ENCODE assay signal across 11 cellular contexts in the genomic region with DNA sequence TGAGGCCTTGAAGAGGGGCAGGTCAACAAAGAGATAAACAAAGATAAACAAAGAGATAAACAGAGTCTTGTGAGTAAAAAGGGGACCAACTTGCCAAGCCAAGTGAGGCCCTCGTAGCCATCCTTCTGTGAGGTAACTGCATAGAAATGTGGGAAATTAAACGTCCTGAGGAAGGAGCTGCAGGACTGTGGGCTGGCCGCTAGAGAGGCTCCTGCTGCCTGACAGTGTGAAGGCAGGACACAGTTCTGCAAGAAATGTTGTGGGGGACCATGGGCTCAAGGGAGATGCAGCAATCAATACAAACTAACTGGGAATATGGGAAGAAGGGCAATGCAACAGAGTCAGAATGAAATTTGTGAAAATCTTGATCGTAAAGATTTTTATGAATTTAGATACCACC.
A peak's percentile ranks its signal among the peaks of the same experiment; 100 is the strongest.
DNase-seq lines count a peak whose midpoint lies in the region; ATAC-seq, FAIRE-seq and TF ChIP-seq lines count a peak whose summit lies in the region.
"Had no signal": no experiment of that assay in that cellular context is flagged by ENCODE, and none has a peak within 500 bp of the region (broad histone marks: within the 10 kb centered on the region; RNA-seq: fewer than 3 reads in every experiment).

No MANE protein-coding gene starts in this region.

- H3K9me3 ChIP-seq in kidney (ENCODE audit: control insufficient read depth in 1 of 2, low read length in 2 of 2) = peaks cover 0 to 2% of the 10 kb centered on the region in 2 donors

- TF ChIP-seq POLR2A in GM12891 (IDR thresholded peaks at IDR 0.05; ENCODE audit: low read depth, low read length) = no peak

- peak overlapping the region; percentile 4 for H3K27ac Mint-ChIP-seq in neural crest cell (ENCODE audit: unreplicated experiment)
- H3K27ac Mint-ChIP-seq: activated naive CD8-positive, alpha-beta T cell treated with anti-CD3 and anti-CD28 coated beads, Interleukin-2, amount 10 ng/mL, durations not matched to agents 7 days and 5 days had no signal

- intact Hi-C loops in kidney (cut with DNase I) = no loop called here

- H3K4me3 ChIP-seq in kidney (ENCODE audit: low read length in 2 of 2) = no peak overlapping the region

- H3K9ac ChIP-seq in kidney (ENCODE audit: low read length in 2 of 2) = no peak overlapping the region

- FAIRE-seq in GM12891 (lab: Jason Lieb, UNC) (no peak), kidney (lab: Jason Lieb, UNC) (no peak)

- no peaks in the 10 kb centered on the region for H3K36me3 ChIP-seq in kidney (ENCODE audit: control insufficient read depth in 1 of 2, insufficient read depth in 2 of 2, low read length in 2 of 2)

- H3K27ac ChIP-seq in kidney (ENCODE audit: low read depth in 2 of 2, low read length in 2 of 2) = no peak overlapping the region
- H3K27ac ChIP-seq: 22Rv1, VCaP had no signal

- TF ChIP-seq CTCF in neural crest cell (conservative IDR thresholded peaks at IDR 0.05) = peak; percentile 60
- no peak for TF ChIP-seq CTCF in kidney (IDR thresholded peaks at IDR 0.05; ENCODE audit: borderline replicate concordance, extremely low read depth, insufficient read depth)

- H3K36me3 Mint-ChIP-seq in neural crest cell (ENCODE audit: low read depth) = no peaks in the 10 kb centered on the region
- H3K36me3 Mint-ChIP-seq: activated naive CD8-positive, alpha-beta T cell treated with anti-CD3 and anti-CD28 coated beads, Interleukin-2, amount 10 ng/mL, durations not matched to agents 7 days and 5 days had no signal

- H3K9me3 Mint-ChIP-seq in neural crest cell = no peaks in the 10 kb centered on the region
- H3K9me3 Mint-ChIP-seq: activated naive CD8-positive, alpha-beta T cell treated with anti-CD3 and anti-CD28 coated beads, Interleukin-2, amount 10 ng/mL, durations not matched to agents 7 days and 5 days had no signal

- H3K4me3 Mint-ChIP-seq in neural crest cell = no peak overlapping the region
- H3K4me3 Mint-ChIP-seq: activated naive CD8-positive, alpha-beta T cell treated with anti-CD3 and anti-CD28 coated beads, Interleukin-2, amount 10 ng/mL, durations not matched to agents 7 days and 5 days had no signal

- H3K4me1 Mint-ChIP-seq in neural crest cell = peaks cover 5% of the 10 kb centered on the region

- in situ Hi-C loops in T47D (cut with HindIII; ENCODE audit: low pct_unique_long_range_greater_than_20kb, low sequenced_read_pairs) = no loop called here

- no peak for ATAC-seq in HG03565 (IDR thresholded peaks at IDR 0.05; ENCODE audit: unreplicated experiment)

- H3K4me1 ChIP-seq in kidney (ENCODE audit: control insufficient read depth in 1 of 2, insufficient read depth in 1 of 2, low read depth in 1 of 2, low read length in 2 of 2) = no peaks in the 10 kb centered on the region

- DNase-seq in DMS 273 (lab: John Stamatoyannopoulos, UW; ENCODE audit: unreplicated experiment) (peak; percentile 41), DMS 273 treated with DMSO at 0.1 percent for 48 hours (lab: John Stamatoyannopoulos, UW) (no peak), NCI-H1694 (lab: John Stamatoyannopoulos, UW) (peak; percentile 68), T47D (ENCODE audit: low read depth in 1 of 2, low spot score in 1 of 2) (peak; percentile 26 to 44), neural crest cell (ENCODE audit: low read depth, low spot score) (peak; percentile 35), GM12891 (ENCODE audit: insufficient read length, low spot score) (no peak), kidney (no peak)
- DNase-seq: activated naive CD8-positive, alpha-beta T cell treated with anti-CD3 and anti-CD28 coated beads, Interleukin-2, amount 10 ng/mL, durations not matched to agents 7 days and 5 days had no signal

- peaks cover 8% of the 10 kb centered on the region for H3K27me3 Mint-ChIP-seq in neural crest cell (ENCODE audit: low read depth)

TF ChIP-seq in GM12891, 5 proteins besides CTCF, POLR2A, EP300 and RAD21:
- no peak for TF ChIP-seq SPI1 (IDR thresholded peaks at IDR 0.05; ENCODE audit: low read depth, low read length)
- TF ChIP-seq TAF1 (IDR thresholded peaks at IDR 0.05; ENCODE audit: low read depth, low read length) = no peak
- no peak for TF ChIP-seq PAX5 (IDR thresholded peaks at IDR 0.05; ENCODE audit: insufficient read depth, low read length, severe bottlenecking)
- TF ChIP-seq POLR2AphosphoS5 (IDR thresholded peaks at IDR 0.05; ENCODE audit: low read depth, low read length) = no peak
- no peak for TF ChIP-seq POU2F2 (IDR thresholded peaks at IDR 0.05; ENCODE audit: low read depth, low read length)

Comparison
In these comparisons a context has a peak if more than half of its experiments do, and no peak if none do; other contexts are left out.
1. DNase-seq: peak in DMS 273 (single experiment), NCI-H1694 (single experiment), T47D (2 of 2) and neural crest cell (single experiment); none in DMS 273 treated with DMSO at 0.1 percent for 48 hours (single experiment), GM12891 (single experiment) and kidney (single experiment).